35 cellular contexts compared by ENCODE assay signal in the genomic region with DNA sequence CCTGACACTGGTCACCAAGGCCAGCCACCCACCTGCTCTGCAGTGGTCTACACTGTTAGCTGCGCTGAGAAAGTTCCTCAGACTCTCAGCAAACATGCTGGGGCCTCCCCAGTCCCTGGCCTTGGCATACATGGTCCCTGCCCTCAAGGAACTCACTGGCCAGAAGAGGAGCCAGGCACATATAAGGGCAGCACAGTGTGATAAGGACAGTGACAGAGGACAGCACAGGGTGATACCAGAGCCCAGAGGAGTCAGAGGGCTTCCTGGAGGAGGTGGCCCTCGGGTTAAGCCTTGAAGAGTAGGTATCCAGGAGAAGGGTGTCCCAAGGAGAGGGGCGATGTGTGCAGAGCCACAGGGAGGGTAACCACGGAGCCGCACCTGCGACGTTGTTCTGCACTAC. TPM values are rescaled to one million over a fixed set of nuclear protein-coding genes. Genes with fewer than 3 reads are reported as not detected.
"Had no signal": no experiment of that assay in that cellular context is flagged by ENCODE, and none has a peak within 500 bp of the region (broad histone marks: within the 10 kb centered on the region; RNA-seq: fewer than 3 reads in every experiment).

No MANE protein-coding gene starts in this region.

- H3K27ac Mint-ChIP-seq: activated CD4-positive, alpha-beta memory T cell treated with anti-CD3 and anti-CD28 coated beads for 36 hours; activated naive CD4-positive, alpha-beta T cell treated with anti-CD3 and anti-CD28 coated beads for 36 hours; activated naive CD8-positive, alpha-beta T cell; activated naive CD8-positive, alpha-beta T cell treated with anti-CD3 and anti-CD28 coated beads, Interleukin-2, amount 50 U/mL, for 24 hours; activated T-helper 1 cell treated with anti-CD3 and anti-CD28 coated beads, Interleukin-12 subunit alpha, Interleukin-12 subunit beta, Interleukin-2, Interleukin-4 antibody, amounts not matched to agents 30 ng/mL and 10 ng/mL and 1 ng/mL, durations not matched to agents 14 hours and 24 hours and 36 hours; T-helper 2 cell treated with Interferon-gamma antibody and Interleukin-4, amounts not matched to agents 5 μg/mL and 100 μg/mL, for 36 hours; WTC11 had no signal

- H3K4me1 ChIP-seq: SJCRH30 had no signal

- H2AFZ ChIP-seq: PC-9 had no signal

- H3K4me3 Mint-ChIP-seq: activated CD4-positive, alpha-beta memory T cell treated with anti-CD3 and anti-CD28 coated beads for 36 hours; activated naive CD4-positive, alpha-beta T cell treated with anti-CD3 and anti-CD28 coated beads for 36 hours; activated naive CD8-positive, alpha-beta T cell; activated naive CD8-positive, alpha-beta T cell treated with anti-CD3 and anti-CD28 coated beads, Interleukin-2, amount 50 U/mL, for 24 hours; activated T-cell treated with anti-CD3 and anti-CD28 coated beads, Interleukin-2, amount 50 U/mL, for 4 hours; activated T-helper 1 cell treated with anti-CD3 and anti-CD28 coated beads, Interleukin-12 subunit alpha, Interleukin-12 subunit beta, Interleukin-2, Interleukin-4 antibody, amounts not matched to agents 30 ng/mL and 10 ng/mL and 1 ng/mL, durations not matched to agents 14 hours and 24 hours and 36 hours; T-helper 2 cell treated with Interferon-gamma antibody and Interleukin-4, amounts not matched to agents 5 μg/mL and 100 μg/mL, for 36 hours; WTC11 had no signal

- H3K27me3 ChIP-seq: SJCRH30 had no signal

- H3K36me3 Mint-ChIP-seq: activated CD4-positive, alpha-beta memory T cell treated with anti-CD3 and anti-CD28 coated beads for 36 hours; brain had no signal

- ATAC-seq: activated CD4-positive, CD25-positive, alpha-beta regulatory T cell treated with anti-CD3 and anti-CD28 coated beads, Interleukin-2, amount 50 U/mL, for 24 hours; activated naive CD8-positive, alpha-beta T cell treated with anti-CD3 and anti-CD28 coated beads, Interleukin-2, amount 50 U/mL, for 24 hours; activated T-cell treated with anti-CD3 and anti-CD28 coated beads, Interleukin-2, amount 50 U/mL, for 4 hours; WTC11 had no signal

- H3K27ac ChIP-seq: KMS-11, PC-9, RWPE1, SJCRH30, SK-N-MC had no signal

- H3K9ac ChIP-seq: KMS-11 had no signal

- DNase-seq: activated CD4-positive, alpha-beta memory T cell treated with anti-CD3 and anti-CD28 coated beads for 36 hours; activated CD4-positive, alpha-beta T cell treated with anti-CD3 and anti-CD28 coated beads for 4 hours; activated CD4-positive, alpha-beta T cell treated with anti-CD3 and anti-CD28 coated beads, Interleukin-2, amount 50 U/mL, for 1 hour; activated CD8-positive, alpha-beta memory T cell treated with anti-CD3 and anti-CD28 coated beads, Interleukin-2, amount 50 U/mL, for 4 hours; activated gamma-delta T cell treated with Interleukin-2 at 50 U/mL for 16 hours; activated naive CD4-positive, alpha-beta T cell treated with anti-CD3 and anti-CD28 coated beads for 36 hours; activated naive CD8-positive, alpha-beta T cell treated with anti-CD3 and anti-CD28 coated beads, Interleukin-2, amount 50 U/mL, for 24 hours; activated T-cell treated with anti-CD3 and anti-CD28 coated beads for 4 hours; activated T-cell treated with anti-CD3 and anti-CD28 coated beads, Interleukin-2, amount 50 U/mL, for 4 hours; anterior cingulate cortex; NCI-H1092 treated with DMSO at 0.1 percent for 48 hours; NCI-H146; NCI-H187; NCI-H2029 treated with DMSO at 0.1 percent for 48 hours; NCI-H2107; NCI-H2171; NCI-H510A; NCI-H526; NCI-H748 treated with DMSO at 0.1 percent for 48 hours; NK-92 treated with Interleukin-12 subunit alpha and Interleukin-12 subunit beta, amount 100 ng/mL, for 24 hours; PC-9; SHP77 had no signal

- H3K36me3 ChIP-seq: SJCRH30 had no signal

- H3K9me3 ChIP-seq: SJCRH30 had no signal

- H3K4me2 ChIP-seq: KMS-11, PC-9 had no signal

- H3K4me3 ChIP-seq: PC-9, SJCRH30, SK-N-MC had no signal

RNA-seq across cellular contexts. Expression of a gene that starts 0.6 kb away (rescaled TPM):
- total RNA-seq: activated CD4-positive, alpha-beta memory T cell treated with anti-CD3 and anti-CD28 coated beads for 36 hours; activated naive CD4-positive, alpha-beta T cell treated with anti-CD3 and anti-CD28 coated beads for 36 hours; activated T-cell treated with anti-CD3 and anti-CD28 coated beads, Interleukin-2, amount 50 U/mL, for 4 hours; activated T-helper 1 cell treated with anti-CD3 and anti-CD28 coated beads, Interleukin-12 subunit alpha, Interleukin-12 subunit beta, Interleukin-2, Interleukin-4 antibody, amounts not matched to agents 30 ng/mL and 10 ng/mL and 1 ng/mL, durations not matched to agents 14 hours and 24 hours and 36 hours; M059J; OCI-LY7; PC-9; SJCRH30; T-helper 1 cell treated with Interleukin-12 subunit alpha and Interleukin-12 subunit beta and Interleukin-4 antibody, amounts not matched to agents 30 ng/mL and 1 ng/mL, for 36 hours; WTC11 had no signal

RNA-seq across cellular contexts. Expression of a gene that starts 3.8 kb away (rescaled TPM):
- total RNA-seq: activated CD4-positive, alpha-beta memory T cell treated with anti-CD3 and anti-CD28 coated beads for 36 hours; activated naive CD4-positive, alpha-beta T cell treated with anti-CD3 and anti-CD28 coated beads for 36 hours; activated T-cell treated with anti-CD3 and anti-CD28 coated beads, Interleukin-2, amount 50 U/mL, for 4 hours; activated T-helper 1 cell treated with anti-CD3 and anti-CD28 coated beads, Interleukin-12 subunit alpha, Interleukin-12 subunit beta, Interleukin-2, Interleukin-4 antibody, amounts not matched to agents 30 ng/mL and 10 ng/mL and 1 ng/mL, durations not matched to agents 14 hours and 24 hours and 36 hours; M059J; OCI-LY7; PC-9; SJCRH30; T-helper 1 cell treated with Interleukin-12 subunit alpha and Interleukin-12 subunit beta and Interleukin-4 antibody, amounts not matched to agents 30 ng/mL and 1 ng/mL, for 36 hours had no signal
